ENCODE assay signal across 11 cellular contexts in genomic region chr5:150497989-150498317, GRCh38. TPM values are rescaled to one million over a fixed set of nuclear protein-coding genes. Genes with fewer than 3 reads are reported as not detected.
DNase-seq lines count a peak whose midpoint lies in the region; ATAC-seq and TF ChIP-seq lines count a peak whose summit lies in the region.
"Had no signal": no experiment of that assay in that cellular context is flagged by ENCODE, and none has a peak within 500 bp of the region (broad histone marks: within the 10 kb centered on the region; RNA-seq: fewer than 3 reads in every experiment).

No MANE protein-coding gene starts in this region.

- H3K4me1 ChIP-seq in colonic mucosa = peaks cover 9% of the 10 kb centered on the region
- H3K4me1 ChIP-seq in testis = peaks cover 71% of the 10 kb centered on the region

- H3K36me3 ChIP-seq in MG63 (peaks cover 91% of the 10 kb centered on the region), colonic mucosa (no peaks in the 10 kb centered on the region), testis (ENCODE audit: low read depth, missing control alignments) (no peaks in the 10 kb centered on the region)

- H3K4me1 Mint-ChIP-seq in mesothelial cell of epicardium = peaks cover 51% of the 10 kb centered on the region
- H3K4me1 Mint-ChIP-seq in effector memory CD8-positive, alpha-beta T cell (ENCODE audit: low read depth in 2 of 2) = peaks cover 0 to 3% of the 10 kb centered on the region in 2 donors
- H3K4me1 Mint-ChIP-seq: immature natural killer cell had no signal

- intact Hi-C loops in colonic mucosa (cut with DNase I) = no loop called here
- intact Hi-C loops in testis (cut with DNase I; ENCODE audit: low total_unique reads) = no loop called here

- H3K27ac ChIP-seq in colonic mucosa = peak overlapping the region; percentile 6
- H3K27ac ChIP-seq in testis = peak overlapping the region; percentile 65 to 71

- ATAC-seq in HG03442 (IDR thresholded peaks at IDR 0.05; ENCODE audit: unreplicated experiment) = no peak
- no peak for ATAC-seq in effector memory CD8-positive, alpha-beta T cell (replicated peaks)

- peaks cover 5% of the 10 kb centered on the region for H3K36me3 Mint-ChIP-seq in mesothelial cell of epicardium
- H3K36me3 Mint-ChIP-seq in effector memory CD8-positive, alpha-beta T cell (ENCODE audit: insufficient read depth) = peaks cover 7% of the 10 kb centered on the region
- H3K36me3 Mint-ChIP-seq: immature natural killer cell had no signal

- peak overlapping the region; percentile 28 for H3K4me3 ChIP-seq in MG63
- no peak overlapping the region for H3K4me3 ChIP-seq in colonic mucosa
- no peak overlapping the region for H3K4me3 ChIP-seq in testis

- 51 to 82% methylated on average over 5 of the region's 5 CpGs for WGBS in testis, 2 donors

- in situ Hi-C loops in GM13976 (cut with MboI; ENCODE audit: low sequenced_read_pairs, unreplicated experiment) = no loop called here

- TF ChIP-seq CTCF in colonic mucosa (IDR thresholded peaks at IDR 0.05) (no peak), mesothelial cell of epicardium (IDR thresholded peaks at IDR 0.05; ENCODE audit: unreplicated experiment) (no peak), testis (IDR thresholded peaks at IDR 0.05) (no peak), GM13976 (IDR thresholded peaks at IDR 0.05; ENCODE audit: borderline replicate concordance, control extremely low read depth, extremely low read depth, insufficient read depth, missing control alignments) (no peak)

- no peak overlapping the region for H3K9ac ChIP-seq in colonic mucosa (ENCODE audit: low read depth in 2 of 2, low read length in 2 of 2)

- H3K9me3 ChIP-seq in MG63 (no peaks in the 10 kb centered on the region), colonic mucosa (no peaks in the 10 kb centered on the region), testis (no peaks in the 10 kb centered on the region)

- H3K27ac Mint-ChIP-seq in mesothelial cell of epicardium = peak overlapping the region; percentile 81
- H3K27ac Mint-ChIP-seq in effector memory CD8-positive, alpha-beta T cell = no peak overlapping the region
- H3K27ac Mint-ChIP-seq: immature natural killer cell had no signal

- H3K27me3 ChIP-seq in MG63 (no peaks in the 10 kb centered on the region), colonic mucosa (no peaks in the 10 kb centered on the region), testis (no peaks in the 10 kb centered on the region)

- DNase-seq in MG63 = no peak
- no peak for DNase-seq in colonic mucosa
- DNase-seq in mesothelial cell of epicardium (ENCODE audit: low spot score in 2 of 2, unreplicated experiment in 2 of 2) = no peak
- no peak for DNase-seq in testis
- DNase-seq in NCI-H2227 (lab: John Stamatoyannopoulos, UW; ENCODE audit: unreplicated experiment) = no peak
- no peak for DNase-seq in GM13976 (ENCODE audit: low spot score)
- DNase-seq in effector memory CD8-positive, alpha-beta T cell = no peak
- DNase-seq: immature natural killer cell, NCI-H446 treated with DMSO at 0.1 percent for 48 hours, retina had no signal

- no peak overlapping the region for H3K4me3 Mint-ChIP-seq in mesothelial cell of epicardium
- H3K4me3 Mint-ChIP-seq in effector memory CD8-positive, alpha-beta T cell = no peak overlapping the region
- H3K4me3 Mint-ChIP-seq: immature natural killer cell had no signal

- TF ChIP-seq POLR2A in testis (IDR thresholded peaks at IDR 0.05) = no peak

- no peaks in the 10 kb centered on the region for H3K27me3 Mint-ChIP-seq in mesothelial cell of epicardium (ENCODE audit: low read depth)
- H3K27me3 Mint-ChIP-seq in effector memory CD8-positive, alpha-beta T cell = peaks cover 4 to 15% of the 10 kb centered on the region in 2 donors

- no peaks in the 10 kb centered on the region for H3K9me3 Mint-ChIP-seq in mesothelial cell of epicardium
- H3K9me3 Mint-ChIP-seq in effector memory CD8-positive, alpha-beta T cell = no peaks in the 10 kb centered on the region
- H3K9me3 Mint-ChIP-seq: immature natural killer cell had no signal

RNA-seq across cellular contexts. Expression of gene NDST1, which starts 10.0 kb away (rescaled TPM):
- 101 and 142 TPM in 2 replicates for total RNA-seq in MG63 (2014; rRNA removed; shearing (Covaris generic); ENCODE audit: low replicate concordance)
- total RNA-seq in colonic mucosa (10 to 100 TPM; 37.4 to 51.3 TPM), mesothelial cell of epicardium (129 to 132 TPM (median 132 TPM) in 3 replicates), testis (100 to 1,000 TPM; 167 to 174 TPM)
- polyA plus RNA-seq in testis (ENCODE audit: insufficient read depth, low read depth, low replicate concordance) = 55.0 TPM

RNA-seq across cellular contexts. Expression of gene RPS14, which starts 48.4 kb away (rescaled TPM):
- 6,735 and 8,677 TPM in 2 replicates for total RNA-seq in MG63 (2014; rRNA removed; shearing (Covaris generic); ENCODE audit: low replicate concordance)
- total RNA-seq in colonic mucosa (1,000 to 10,000 TPM; 1,643 to 1,700 TPM), mesothelial cell of epicardium (2,586 to 2,705 TPM (median 2,627 TPM) in 3 replicates), testis (1,000 to 10,000 TPM in 1 of 2 donors, 100 to 1,000 TPM in 1; 781 to 1,273 TPM)
- polyA plus RNA-seq in testis (ENCODE audit: insufficient read depth, low read depth, low replicate concordance) = 1,234 TPM
